In the genomic region with DNA sequence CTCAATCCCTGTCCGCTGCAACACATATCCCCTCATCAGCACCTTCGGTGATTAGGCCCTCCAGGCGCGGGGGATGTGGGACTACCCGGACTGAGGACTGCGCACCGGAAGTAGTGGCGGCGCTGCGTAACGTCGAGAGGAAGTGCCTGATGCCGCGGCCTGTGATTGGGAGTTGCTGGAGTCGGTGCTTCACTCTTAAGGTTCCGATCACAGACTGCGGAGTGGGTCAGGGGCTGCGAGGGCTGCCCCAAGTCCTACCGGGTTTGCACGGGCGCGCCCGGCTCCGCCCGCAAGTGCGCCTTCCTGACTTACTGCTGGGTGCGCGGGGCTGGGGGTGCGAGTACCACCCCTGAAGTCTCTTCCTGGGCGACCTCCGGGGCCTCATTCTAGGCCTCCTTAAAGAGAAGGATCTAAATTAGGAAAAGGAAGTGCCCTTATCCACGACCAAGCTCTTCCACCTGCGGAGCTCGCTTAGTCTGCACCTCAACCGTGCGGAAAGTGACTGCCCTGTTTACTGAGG, we compare ENCODE assay signal across 1 cellular context.
TF ChIP-seq lines count a peak whose summit lies in the region.

Gene ALKBH3, plus strand, starts transcription at position 192 of the 520 bp plus-strand sequence. CDS start 1,822 bp downstream, outside the sequence.

TF ChIP-seq in HepG2, 621 proteins besides CTCF, POLR2A, EP300 and RAD21 (continued from another document and continues in another):
- TF ChIP-seq THRA (CRISPR knock-in tag; IDR thresholded peaks at IDR 0.05; ENCODE audit: borderline replicate concordance) (peak; percentile 57), E2F5 (CRISPR knock-in tag; conservative IDR thresholded peaks at IDR 0.05) (peak; percentile 45; the same call in 1 of the 2 replicates), RBFOX2 (IDR thresholded peaks at IDR 0.05; ENCODE audit: low read depth, low read length) (peak; percentile 86), DMTF1 (CRISPR knock-in tag; IDR thresholded peaks at IDR 0.05) (no peak), ZMYM3 (CRISPR knock-in tag; IDR thresholded peaks at IDR 0.05) (peak; percentile 66), ZNF382 (CRISPR knock-in tag; IDR thresholded peaks at IDR 0.05; ENCODE audit: borderline replicate concordance) (no peak), ZNF839 (CRISPR knock-in tag; IDR thresholded peaks at IDR 0.05; ENCODE audit: borderline replicate concordance) (peak; percentile 79; the same call in 1 of the 2 replicates), ZNF460 (CRISPR knock-in tag; IDR thresholded peaks at IDR 0.05; ENCODE audit: borderline replicate concordance) (no peak), ZNF10 (CRISPR knock-in tag; IDR thresholded peaks at IDR 0.05; ENCODE audit: borderline replicate concordance, low read depth) (no peak), RNF2 (conservative IDR thresholded peaks at IDR 0.05; ENCODE audit: low read depth) (no peak), TFDP1 (CRISPR knock-in tag; IDR thresholded peaks at IDR 0.05; ENCODE audit: borderline replicate concordance) (peak; percentile 41; the same call in 1 of the 2 replicates), ZNF572 (CRISPR knock-in tag; IDR thresholded peaks at IDR 0.05) (peak; percentile 72; the same call in 1 of the 2 replicates), PLSCR1 (CRISPR knock-in tag; IDR thresholded peaks at IDR 0.05; ENCODE audit: borderline replicate concordance) (no peak), GMEB2 (CRISPR knock-in tag; IDR thresholded peaks at IDR 0.05; ENCODE audit: low read depth) (peak; percentile 100), ZBTB2 (CRISPR knock-in tag; IDR thresholded peaks at IDR 0.05; ENCODE audit: low read depth) (0 out of 2 replicates have a peak, but pooled peaks have one; percentile 60), GMEB1 (CRISPR knock-in tag; IDR thresholded peaks at IDR 0.05; ENCODE audit: borderline replicate concordance) (peak; percentile 100), NR2C2 (CRISPR knock-in tag; IDR thresholded peaks at IDR 0.05; ENCODE audit: borderline replicate concordance) (peak; percentile 94)
- TF ChIP-seq, protein P1, sequence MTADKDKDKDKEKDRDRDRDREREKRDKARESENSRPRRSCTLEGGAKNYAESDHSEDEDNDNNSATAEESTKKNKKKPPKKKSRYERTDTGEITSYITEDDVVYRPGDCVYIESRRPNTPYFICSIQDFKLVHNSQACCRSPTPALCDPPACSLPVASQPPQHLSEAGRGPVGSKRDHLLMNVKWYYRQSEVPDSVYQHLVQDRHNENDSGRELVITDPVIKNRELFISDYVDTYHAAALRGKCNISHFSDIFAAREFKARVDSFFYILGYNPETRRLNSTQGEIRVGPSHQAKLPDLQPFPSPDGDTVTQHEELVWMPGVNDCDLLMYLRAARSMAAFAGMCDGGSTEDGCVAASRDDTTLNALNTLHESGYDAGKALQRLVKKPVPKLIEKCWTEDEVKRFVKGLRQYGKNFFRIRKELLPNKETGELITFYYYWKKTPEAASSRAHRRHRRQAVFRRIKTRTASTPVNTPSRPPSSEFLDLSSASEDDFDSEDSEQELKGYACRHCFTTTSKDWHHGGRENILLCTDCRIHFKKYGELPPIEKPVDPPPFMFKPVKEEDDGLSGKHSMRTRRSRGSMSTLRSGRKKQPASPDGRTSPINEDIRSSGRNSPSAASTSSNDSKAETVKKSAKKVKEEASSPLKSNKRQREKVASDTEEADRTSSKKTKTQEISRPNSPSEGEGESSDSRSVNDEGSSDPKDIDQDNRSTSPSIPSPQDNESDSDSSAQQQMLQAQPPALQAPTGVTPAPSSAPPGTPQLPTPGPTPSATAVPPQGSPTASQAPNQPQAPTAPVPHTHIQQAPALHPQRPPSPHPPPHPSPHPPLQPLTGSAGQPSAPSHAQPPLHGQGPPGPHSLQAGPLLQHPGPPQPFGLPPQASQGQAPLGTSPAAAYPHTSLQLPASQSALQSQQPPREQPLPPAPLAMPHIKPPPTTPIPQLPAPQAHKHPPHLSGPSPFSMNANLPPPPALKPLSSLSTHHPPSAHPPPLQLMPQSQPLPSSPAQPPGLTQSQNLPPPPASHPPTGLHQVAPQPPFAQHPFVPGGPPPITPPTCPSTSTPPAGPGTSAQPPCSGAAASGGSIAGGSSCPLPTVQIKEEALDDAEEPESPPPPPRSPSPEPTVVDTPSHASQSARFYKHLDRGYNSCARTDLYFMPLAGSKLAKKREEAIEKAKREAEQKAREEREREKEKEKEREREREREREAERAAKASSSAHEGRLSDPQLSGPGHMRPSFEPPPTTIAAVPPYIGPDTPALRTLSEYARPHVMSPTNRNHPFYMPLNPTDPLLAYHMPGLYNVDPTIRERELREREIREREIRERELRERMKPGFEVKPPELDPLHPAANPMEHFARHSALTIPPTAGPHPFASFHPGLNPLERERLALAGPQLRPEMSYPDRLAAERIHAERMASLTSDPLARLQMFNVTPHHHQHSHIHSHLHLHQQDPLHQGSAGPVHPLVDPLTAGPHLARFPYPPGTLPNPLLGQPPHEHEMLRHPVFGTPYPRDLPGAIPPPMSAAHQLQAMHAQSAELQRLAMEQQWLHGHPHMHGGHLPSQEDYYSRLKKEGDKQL (CRISPR knock-in tag; IDR thresholded peaks at IDR 0.05; ENCODE audit: low read depth), result 0 out of 2 replicates have a peak, but pooled peaks have one; percentile 11
- TF ChIP-seq, protein P2, sequence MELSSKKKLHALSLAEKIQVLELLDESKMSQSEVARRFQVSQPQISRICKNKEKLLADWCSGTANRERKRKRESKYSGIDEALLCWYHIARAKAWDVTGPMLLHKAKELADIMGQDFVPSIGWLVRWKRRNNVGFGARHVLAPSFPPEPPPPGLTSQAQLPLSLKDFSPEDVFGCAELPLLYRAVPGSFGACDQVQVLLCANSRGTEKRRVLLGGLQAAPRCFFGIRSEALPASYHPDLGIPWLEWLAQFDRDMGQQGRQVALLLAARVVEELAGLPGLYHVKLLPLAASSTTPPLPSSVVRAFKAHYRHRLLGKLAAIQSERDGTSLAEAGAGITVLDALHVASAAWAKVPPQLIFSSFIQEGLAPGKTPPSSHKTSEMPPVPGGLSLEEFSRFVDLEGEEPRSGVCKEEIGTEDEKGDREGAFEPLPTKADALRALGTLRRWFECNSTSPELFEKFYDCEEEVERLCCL (CRISPR knock-in tag; IDR thresholded peaks at IDR 0.05; ENCODE audit: borderline replicate concordance), result 0 out of 2 replicates have a peak, but pooled peaks have one; percentile 47
- TF ChIP-seq, protein P3, sequence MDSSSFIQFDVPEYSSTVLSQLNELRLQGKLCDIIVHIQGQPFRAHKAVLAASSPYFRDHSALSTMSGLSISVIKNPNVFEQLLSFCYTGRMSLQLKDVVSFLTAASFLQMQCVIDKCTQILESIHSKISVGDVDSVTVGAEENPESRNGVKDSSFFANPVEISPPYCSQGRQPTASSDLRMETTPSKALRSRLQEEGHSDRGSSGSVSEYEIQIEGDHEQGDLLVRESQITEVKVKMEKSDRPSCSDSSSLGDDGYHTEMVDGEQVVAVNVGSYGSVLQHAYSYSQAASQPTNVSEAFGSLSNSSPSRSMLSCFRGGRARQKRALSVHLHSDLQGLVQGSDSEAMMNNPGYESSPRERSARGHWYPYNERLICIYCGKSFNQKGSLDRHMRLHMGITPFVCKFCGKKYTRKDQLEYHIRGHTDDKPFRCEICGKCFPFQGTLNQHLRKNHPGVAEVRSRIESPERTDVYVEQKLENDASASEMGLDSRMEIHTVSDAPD (CRISPR knock-in tag; IDR thresholded peaks at IDR 0.05), result peak; percentile 70; the same call in 1 of the 2 replicates
- TF ChIP-seq, protein P4, sequence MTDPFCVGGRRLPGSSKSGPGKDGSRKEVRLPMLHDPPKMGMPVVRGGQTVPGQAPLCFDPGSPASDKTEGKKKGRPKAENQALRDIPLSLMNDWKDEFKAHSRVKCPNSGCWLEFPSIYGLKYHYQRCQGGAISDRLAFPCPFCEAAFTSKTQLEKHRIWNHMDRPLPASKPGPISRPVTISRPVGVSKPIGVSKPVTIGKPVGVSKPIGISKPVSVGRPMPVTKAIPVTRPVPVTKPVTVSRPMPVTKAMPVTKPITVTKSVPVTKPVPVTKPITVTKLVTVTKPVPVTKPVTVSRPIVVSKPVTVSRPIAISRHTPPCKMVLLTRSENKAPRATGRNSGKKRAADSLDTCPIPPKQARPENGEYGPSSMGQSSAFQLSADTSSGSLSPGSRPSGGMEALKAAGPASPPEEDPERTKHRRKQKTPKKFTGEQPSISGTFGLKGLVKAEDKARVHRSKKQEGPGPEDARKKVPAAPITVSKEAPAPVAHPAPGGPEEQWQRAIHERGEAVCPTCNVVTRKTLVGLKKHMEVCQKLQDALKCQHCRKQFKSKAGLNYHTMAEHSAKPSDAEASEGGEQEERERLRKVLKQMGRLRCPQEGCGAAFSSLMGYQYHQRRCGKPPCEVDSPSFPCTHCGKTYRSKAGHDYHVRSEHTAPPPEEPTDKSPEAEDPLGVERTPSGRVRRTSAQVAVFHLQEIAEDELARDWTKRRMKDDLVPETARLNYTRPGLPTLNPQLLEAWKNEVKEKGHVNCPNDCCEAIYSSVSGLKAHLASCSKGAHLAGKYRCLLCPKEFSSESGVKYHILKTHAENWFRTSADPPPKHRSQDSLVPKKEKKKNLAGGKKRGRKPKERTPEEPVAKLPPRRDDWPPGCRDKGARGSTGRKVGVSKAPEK (CRISPR knock-in tag; IDR thresholded peaks at IDR 0.05; ENCODE audit: borderline replicate concordance), result peak; percentile 52; the same call in 1 of the 2 replicates
